Comparison of ENCODE assay signal across 1 cellular context in the genomic region with DNA sequence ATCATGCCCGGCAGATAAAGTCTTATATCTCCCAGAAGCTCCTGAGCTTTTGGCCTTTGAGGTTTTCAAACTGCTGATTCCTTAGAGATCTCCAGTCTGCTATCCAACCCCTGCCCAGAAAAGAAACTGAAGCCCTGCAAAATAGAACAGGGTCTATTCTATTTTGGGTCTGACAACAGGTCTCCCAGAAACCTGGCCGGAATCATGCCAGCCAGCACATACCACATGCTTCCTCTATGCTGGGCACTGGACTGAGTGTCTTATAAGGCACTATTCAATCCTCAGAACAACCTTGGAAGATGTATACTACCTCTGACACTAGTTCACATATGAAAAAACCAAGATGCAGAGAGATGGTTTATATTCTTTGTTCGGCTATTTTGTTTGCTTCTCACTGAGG.
TF ChIP-seq lines count a peak whose summit lies in the region.

No MANE protein-coding gene starts in this region.

TF ChIP-seq in GM23338, 12 proteins besides CTCF, POLR2A, EP300 and RAD21 (continued from another document):
- TF ChIP-seq, protein P1, sequence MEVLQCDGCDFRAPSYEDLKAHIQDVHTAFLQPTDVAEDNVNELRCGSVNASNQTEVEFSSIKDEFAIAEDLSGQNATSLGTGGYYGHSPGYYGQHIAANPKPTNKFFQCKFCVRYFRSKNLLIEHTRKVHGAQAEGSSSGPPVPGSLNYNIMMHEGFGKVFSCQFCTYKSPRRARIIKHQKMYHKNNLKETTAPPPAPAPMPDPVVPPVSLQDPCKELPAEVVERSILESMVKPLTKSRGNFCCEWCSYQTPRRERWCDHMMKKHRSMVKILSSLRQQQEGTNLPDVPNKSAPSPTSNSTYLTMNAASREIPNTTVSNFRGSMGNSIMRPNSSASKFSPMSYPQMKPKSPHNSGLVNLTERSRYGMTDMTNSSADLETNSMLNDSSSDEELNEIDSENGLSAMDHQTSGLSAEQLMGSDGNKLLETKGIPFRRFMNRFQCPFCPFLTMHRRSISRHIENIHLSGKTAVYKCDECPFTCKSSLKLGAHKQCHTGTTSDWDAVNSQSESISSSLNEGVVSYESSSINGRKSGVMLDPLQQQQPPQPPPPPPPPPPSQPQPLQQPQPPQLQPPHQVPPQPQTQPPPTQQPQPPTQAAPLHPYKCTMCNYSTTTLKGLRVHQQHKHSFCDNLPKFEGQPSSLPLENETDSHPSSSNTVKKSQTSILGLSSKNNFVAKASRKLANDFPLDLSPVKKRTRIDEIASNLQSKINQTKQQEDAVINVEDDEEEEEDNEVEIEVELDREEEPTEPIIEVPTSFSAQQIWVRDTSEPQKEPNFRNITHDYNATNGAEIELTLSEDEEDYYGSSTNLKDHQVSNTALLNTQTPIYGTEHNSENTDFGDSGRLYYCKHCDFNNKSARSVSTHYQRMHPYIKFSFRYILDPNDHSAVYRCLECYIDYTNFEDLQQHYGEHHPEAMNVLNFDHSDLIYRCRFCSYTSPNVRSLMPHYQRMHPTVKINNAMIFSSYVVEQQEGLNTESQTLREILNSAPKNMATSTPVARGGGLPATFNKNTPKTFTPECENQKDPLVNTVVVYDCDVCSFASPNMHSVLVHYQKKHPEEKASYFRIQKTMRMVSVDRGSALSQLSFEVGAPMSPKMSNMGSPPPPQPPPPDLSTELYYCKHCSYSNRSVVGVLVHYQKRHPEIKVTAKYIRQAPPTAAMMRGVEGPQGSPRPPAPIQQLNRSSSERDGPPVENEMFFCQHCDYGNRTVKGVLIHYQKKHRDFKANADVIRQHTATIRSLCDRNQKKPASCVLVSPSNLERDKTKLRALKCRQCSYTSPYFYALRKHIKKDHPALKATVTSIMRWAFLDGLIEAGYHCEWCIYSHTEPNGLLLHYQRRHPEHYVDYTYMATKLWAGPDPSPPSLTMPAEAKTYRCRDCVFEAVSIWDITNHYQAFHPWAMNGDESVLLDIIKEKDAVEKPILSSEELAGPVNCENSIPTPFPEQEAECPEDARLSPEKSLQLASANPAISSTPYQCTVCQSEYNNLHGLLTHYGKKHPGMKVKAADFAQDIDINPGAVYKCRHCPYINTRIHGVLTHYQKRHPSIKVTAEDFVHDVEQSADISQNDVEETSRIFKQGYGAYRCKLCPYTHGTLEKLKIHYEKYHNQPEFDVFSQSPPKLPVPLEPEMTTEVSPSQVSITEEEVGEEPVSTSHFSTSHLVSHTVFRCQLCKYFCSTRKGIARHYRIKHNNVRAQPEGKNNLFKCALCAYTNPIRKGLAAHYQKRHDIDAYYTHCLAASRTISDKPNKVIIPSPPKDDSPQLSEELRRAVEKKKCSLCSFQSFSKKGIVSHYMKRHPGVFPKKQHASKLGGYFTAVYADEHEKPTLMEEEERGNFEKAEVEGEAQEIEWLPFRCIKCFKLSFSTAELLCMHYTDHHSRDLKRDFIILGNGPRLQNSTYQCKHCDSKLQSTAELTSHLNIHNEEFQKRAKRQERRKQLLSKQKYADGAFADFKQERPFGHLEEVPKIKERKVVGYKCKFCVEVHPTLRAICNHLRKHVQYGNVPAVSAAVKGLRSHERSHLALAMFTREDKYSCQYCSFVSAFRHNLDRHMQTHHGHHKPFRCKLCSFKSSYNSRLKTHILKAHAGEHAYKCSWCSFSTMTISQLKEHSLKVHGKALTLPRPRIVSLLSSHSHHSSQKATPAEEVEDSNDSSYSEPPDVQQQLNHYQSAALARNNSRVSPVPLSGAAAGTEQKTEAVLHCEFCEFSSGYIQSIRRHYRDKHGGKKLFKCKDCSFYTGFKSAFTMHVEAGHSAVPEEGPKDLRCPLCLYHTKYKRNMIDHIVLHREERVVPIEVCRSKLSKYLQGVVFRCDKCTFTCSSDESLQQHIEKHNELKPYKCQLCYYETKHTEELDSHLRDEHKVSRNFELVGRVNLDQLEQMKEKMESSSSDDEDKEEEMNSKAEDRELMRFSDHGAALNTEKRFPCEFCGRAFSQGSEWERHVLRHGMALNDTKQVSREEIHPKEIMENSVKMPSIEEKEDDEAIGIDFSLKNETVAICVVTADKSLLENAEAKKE (CRISPR knock-in tag; IDR thresholded peaks at IDR 0.05) = no peak
- TF ChIP-seq EZH2phosphoT487 (IDR thresholded peaks at IDR 0.05; ENCODE audit: unreplicated experiment) = no peak
- TF ChIP-seq JUNB (IDR thresholded peaks at IDR 0.05; ENCODE audit: unreplicated experiment) = no peak
- no peak for TF ChIP-seq ZNF114 (CRISPR knock-in tag; IDR thresholded peaks at IDR 0.05)
- TF ChIP-seq POLR2AphosphoS5 (IDR thresholded peaks at IDR 0.05; ENCODE audit: low read depth) = no peak
- no peak for TF ChIP-seq EZH2 (IDR thresholded peaks at IDR 0.05; ENCODE audit: low read depth, unreplicated experiment)
- no peak for TF ChIP-seq CREB1 (CRISPR knock-in tag; IDR thresholded peaks at IDR 0.05; ENCODE audit: low read depth)
- no peak for TF ChIP-seq STAT1 (IDR thresholded peaks at IDR 0.05; ENCODE audit: unreplicated experiment)
